Comparison of ENCODE assay signal across 12 cellular contexts in the genomic region with DNA sequence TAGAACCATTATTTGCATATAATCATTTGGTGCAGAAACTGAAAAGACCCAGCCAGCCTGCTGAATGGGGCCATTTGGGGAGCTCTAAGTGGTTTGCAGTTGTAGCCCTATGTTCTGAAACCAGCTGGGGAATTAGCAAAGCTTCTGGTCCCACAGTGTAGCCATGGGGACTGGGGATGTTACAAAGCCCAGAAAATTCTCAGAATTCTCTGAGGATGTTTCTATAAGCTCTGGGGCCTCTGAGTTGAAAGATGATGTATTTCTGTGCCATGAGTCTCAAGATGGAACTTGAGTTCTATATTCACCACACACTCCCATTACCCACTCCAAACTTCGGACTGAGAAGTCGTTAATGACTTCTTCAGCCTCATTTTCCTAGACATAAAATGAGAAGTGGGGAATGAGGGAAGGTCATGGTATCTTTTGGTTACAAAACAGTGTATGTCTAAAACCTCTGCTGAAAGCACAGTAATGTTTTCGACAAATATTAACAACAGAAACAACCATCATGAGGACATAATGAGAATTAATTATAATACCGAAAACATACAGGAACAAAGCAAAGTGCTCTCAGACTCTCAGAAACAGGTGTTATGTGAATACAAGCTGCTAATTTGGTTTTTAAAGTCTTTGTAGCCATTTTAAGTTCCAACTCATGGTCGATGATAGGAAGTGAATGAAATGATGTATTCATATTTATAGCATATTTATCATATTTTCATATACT.
A peak's percentile ranks its signal among the peaks of the same experiment; 100 is the strongest.
DNase-seq lines count a peak whose midpoint lies in the region; ATAC-seq and TF ChIP-seq lines count a peak whose summit lies in the region.
"Had no signal": no experiment of that assay in that cellular context is flagged by ENCODE, and none has a peak within 500 bp of the region (broad histone marks: within the 10 kb centered on the region; RNA-seq: fewer than 3 reads in every experiment).

No MANE protein-coding gene starts in this region.

- DNase-seq in Karpas-422 (peak; percentile 79), foreskin keratinocyte (no peak), SIG-M5 (lab: John Stamatoyannopoulos, UW) (no peak), A172 (ENCODE audit: low spot score) (no peak)
- DNase-seq in stimulated activated CD4-positive, alpha-beta T cell treated with anti-CD3 and anti-CD28 coated beads, Interleukin-4, amount 100 ng/mL, for 24 hours: no peak
- DNase-seq: NCI-H446 treated with DMSO at 0.1 percent for 48 hours had no signal

- no peaks in the 10 kb centered on the region for H3K9me3 ChIP-seq in Karpas-422 (ENCODE audit: low read length)
- H3K9me3 ChIP-seq: suprapubic skin had no signal

- peak overlapping the region; percentile 34 for H3K4me3 ChIP-seq in Karpas-422 (ENCODE audit: low read length)
- H3K4me3 ChIP-seq: cardiac muscle cell, suprapubic skin had no signal

- no peaks in the 10 kb centered on the region for H3K9me2 ChIP-seq in Karpas-422 (replicated peaks; ENCODE audit: insufficient read depth, low read length)

- H3K36me3 ChIP-seq in Karpas-422 (ENCODE audit: insufficient read depth, low read length): peaks cover 46% of the 10 kb centered on the region
- H3K36me3 ChIP-seq: cardiac muscle cell, suprapubic skin had no signal

- H3K9ac ChIP-seq in Karpas-422 (ENCODE audit: low read length): peak overlapping the region; percentile 58

- no peak for TF ChIP-seq CTCF in foreskin keratinocyte (conservative IDR thresholded peaks at IDR 0.05)

- ATAC-seq in GM18519 (IDR thresholded peaks at IDR 0.05; ENCODE audit: low FRiP score, unreplicated experiment) (peak; percentile 81), GM21390 (IDR thresholded peaks at IDR 0.05; ENCODE audit: unreplicated experiment) (peak; percentile 84), HG02981 (IDR thresholded peaks at IDR 0.05; ENCODE audit: unreplicated experiment) (peak; percentile 82), foreskin keratinocyte (no peak)
- ATAC-seq: activated CD4-positive, CD25-positive, alpha-beta regulatory T cell treated with anti-CD3 and anti-CD28 coated beads, Interleukin-2, amount 50 U/mL, for 24 hours had no signal

- H3K27ac ChIP-seq in Karpas-422 (ENCODE audit: low read length): peak overlapping the region; percentile 99
- no peak overlapping the region for H3K27ac ChIP-seq in foreskin keratinocyte
- H3K27ac ChIP-seq: cardiac muscle cell, suprapubic skin had no signal

- H3K4me1 ChIP-seq in Karpas-422 (ENCODE audit: low read length) (peaks cover 100% of the 10 kb centered on the region), foreskin keratinocyte (no peaks in the 10 kb centered on the region)

- H4K20me1 ChIP-seq in Karpas-422 (ENCODE audit: insufficient read depth, low read depth, low read length): no peaks in the 10 kb centered on the region

- H3K4me2 ChIP-seq in Karpas-422 (ENCODE audit: low read depth, low read length, poor library complexity, severe bottlenecking): peak overlapping the region; percentile 72

- H2AFZ ChIP-seq in Karpas-422 (ENCODE audit: low read length): no peak overlapping the region

- no peaks in the 10 kb centered on the region for H3K27me3 ChIP-seq in Karpas-422 (ENCODE audit: low read length)
- no peaks in the 10 kb centered on the region for H3K27me3 ChIP-seq in foreskin keratinocyte
- H3K27me3 ChIP-seq: cardiac muscle cell, suprapubic skin had no signal

- peaks cover 100% of the 10 kb centered on the region for H3K79me2 ChIP-seq in Karpas-422 (ENCODE audit: low read length)
